In genomic region chr2:41728757-41729338, GRCh38 we compare ENCODE assay signal across 26 cellular contexts.
DNase-seq lines count a peak whose midpoint lies in the region; ATAC-seq and TF ChIP-seq lines count a peak whose summit lies in the region.
"Had no signal": no experiment of that assay in that cellular context is flagged by ENCODE, and none has a peak within 500 bp of the region (broad histone marks: within the 10 kb centered on the region; RNA-seq: fewer than 3 reads in every experiment).

No MANE protein-coding gene starts in this region.

- H3K27ac ChIP-seq in neural progenitor cell, result no peak overlapping the region
- no peak overlapping the region for H3K27ac ChIP-seq in endodermal cell (ENCODE audit: low read depth, low read length)
- H3K27ac ChIP-seq: 22Rv1, BLaER1, SJSA1 had no signal

- no peaks in the 10 kb centered on the region for H3K9me3 Mint-ChIP-seq in neural progenitor cell
- no peaks in the 10 kb centered on the region for H3K9me3 Mint-ChIP-seq in endodermal cell
- no peaks in the 10 kb centered on the region for H3K9me3 Mint-ChIP-seq in activated T-cell treated with anti-CD3 and anti-CD28 coated beads, Interleukin-2, amount 50 U/mL, for 4 hours
- H3K9me3 Mint-ChIP-seq: CD4-positive, alpha-beta T cell; GM23338 had no signal

- no peaks in the 10 kb centered on the region for H3K79me2 ChIP-seq in neural progenitor cell (ENCODE audit: low read depth)

- ATAC-seq in activated T-cell treated with anti-CD3 and anti-CD28 coated beads, Interleukin-2, amount 50 U/mL, for 4 hours, result no peak
- ATAC-seq: HCT116, Right ventricle myocardium inferior had no signal

- H3K9ac ChIP-seq in neural progenitor cell (no peak overlapping the region), endodermal cell (ENCODE audit: extremely low read depth, low read length, poor library complexity, severe bottlenecking) (no peak overlapping the region)
- H3K9ac ChIP-seq: BLaER1 had no signal

- H3K36me3 Mint-ChIP-seq in neural progenitor cell (no peaks in the 10 kb centered on the region), endodermal cell (ENCODE audit: low read depth) (no peaks in the 10 kb centered on the region)
- no peaks in the 10 kb centered on the region for H3K36me3 Mint-ChIP-seq in activated T-cell treated with anti-CD3 and anti-CD28 coated beads, Interleukin-2, amount 50 U/mL, for 4 hours (ENCODE audit: insufficient read depth)

- H4K20me1 ChIP-seq in neural progenitor cell (ENCODE audit: low read depth), result no peaks in the 10 kb centered on the region
- H4K20me1 ChIP-seq: BLaER1 had no signal

- H3K9me3 ChIP-seq in neural progenitor cell (ENCODE audit: low read depth), result no peaks in the 10 kb centered on the region
- H3K9me3 ChIP-seq in endodermal cell (ENCODE audit: control insufficient read depth, low read length), result no peaks in the 10 kb centered on the region
- H3K9me3 ChIP-seq: BLaER1, SJSA1 had no signal

- TF ChIP-seq CTCF in fibroblast of mammary gland (conservative IDR thresholded peaks at IDR 0.05; ENCODE audit: control insufficient read depth, insufficient read depth, low read depth, low read length) (no peak), neural progenitor cell (IDR thresholded peaks at IDR 0.05) (no peak), endodermal cell (conservative IDR thresholded peaks at IDR 0.05) (no peak)

- DNase-seq in DMS153 (lab: John Stamatoyannopoulos, UW), result peak; percentile 20
- no peak for DNase-seq in DMS153 treated with DMSO at 0.1 percent for 48 hours (lab: John Stamatoyannopoulos, UW; ENCODE audit: unreplicated experiment)
- peak; percentile 14 for DNase-seq in NCI-H2029 treated with DMSO at 0.1 percent for 48 hours (lab: John Stamatoyannopoulos, UW)
- peak; percentile 24 for DNase-seq in fibroblast of mammary gland (ENCODE audit: low read depth)
- DNase-seq in neural progenitor cell (ENCODE audit: low spot score), result no peak
- no peak for DNase-seq in endodermal cell
- DNase-seq in activated T-cell treated with anti-CD3 and anti-CD28 coated beads for 4 hours, result no peak
- no peak for DNase-seq in activated T-cell treated with anti-CD3 and anti-CD28 coated beads, Interleukin-2, amount 50 U/mL, for 4 hours
- DNase-seq: ACHN; CD4-positive, alpha-beta T cell; COR-L47; Kasumi-1; MM.1S; NCI-H1092 treated with DMSO at 0.1 percent for 48 hours; NCI-H1436 treated with DMSO at 0.1 percent for 48 hours; NCI-H1930; NCI-H524 treated with DMSO at 0.1 percent for 48 hours; NCI-H82; OCI-M1; T-helper 1 cell had no signal

- H3K27ac Mint-ChIP-seq in neural progenitor cell (peak overlapping the region; percentile 2), endodermal cell (no peak overlapping the region)
- H3K27ac Mint-ChIP-seq: CD4-positive, alpha-beta T cell; GM23338 had no signal

- H3K4me3 Mint-ChIP-seq in neural progenitor cell (no peak overlapping the region), endodermal cell (no peak overlapping the region)
- H3K4me3 Mint-ChIP-seq in activated T-cell treated with anti-CD3 and anti-CD28 coated beads, Interleukin-2, amount 50 U/mL, for 4 hours, result no peak overlapping the region
- H3K4me3 Mint-ChIP-seq: CD4-positive, alpha-beta T cell; GM23338 had no signal

- H3K36me3 ChIP-seq in neural progenitor cell (no peaks in the 10 kb centered on the region), endodermal cell (ENCODE audit: control insufficient read depth, insufficient read depth, low read length) (no peaks in the 10 kb centered on the region)
- H3K36me3 ChIP-seq: BLaER1, SJSA1 had no signal

- H3K4me2 ChIP-seq in neural progenitor cell, result no peak overlapping the region
- H3K4me2 ChIP-seq: BLaER1, GM23338 had no signal

- no peaks in the 10 kb centered on the region for H3F3A ChIP-seq in neural progenitor cell (ENCODE audit: low read depth)

- H3K27me3 ChIP-seq in neural progenitor cell (no peaks in the 10 kb centered on the region), endodermal cell (ENCODE audit: control insufficient read depth, insufficient read depth, low read length, poor library complexity, severe bottlenecking) (no peaks in the 10 kb centered on the region)
- H3K27me3 ChIP-seq: BLaER1 had no signal

- H3K27me3 Mint-ChIP-seq in neural progenitor cell (ENCODE audit: insufficient read depth, low read depth), result peaks cover 2% of the 10 kb centered on the region
- H3K27me3 Mint-ChIP-seq in endodermal cell (ENCODE audit: insufficient read depth), result no peaks in the 10 kb centered on the region
- H3K27me3 Mint-ChIP-seq in activated T-cell treated with anti-CD3 and anti-CD28 coated beads, Interleukin-2, amount 50 U/mL, for 4 hours (ENCODE audit: low read depth), result peaks cover 6% of the 10 kb centered on the region

- H3K4me3 ChIP-seq in fibroblast of mammary gland (ENCODE audit: control insufficient read depth, low read depth, low read length) (no peak overlapping the region), neural progenitor cell (no peak overlapping the region), endodermal cell (ENCODE audit: low read length) (no peak overlapping the region)
- H3K4me3 ChIP-seq: BLaER1, GM23338, SJSA1 had no signal

- peaks cover 10% of the 10 kb centered on the region for H3K4me1 ChIP-seq in neural progenitor cell
- peaks cover 46% of the 10 kb centered on the region for H3K4me1 ChIP-seq in endodermal cell (ENCODE audit: control insufficient read depth, insufficient read depth, low read length)
- H3K4me1 ChIP-seq: BLaER1, SJSA1 had no signal

- H3K4me1 Mint-ChIP-seq in neural progenitor cell (peaks cover 13% of the 10 kb centered on the region), endodermal cell (peaks cover 69% of the 10 kb centered on the region)
- no peaks in the 10 kb centered on the region for H3K4me1 Mint-ChIP-seq in activated T-cell treated with anti-CD3 and anti-CD28 coated beads, Interleukin-2, amount 50 U/mL, for 4 hours (ENCODE audit: low read depth)

- 82 to 96% methylated on average over 3 to 5 of the region's 5 CpGs for WGBS in endodermal cell (ENCODE audit: insufficient coverage in 1 of 2, insufficient read length in 1 of 2), 2 experiments

- H2AFZ ChIP-seq in neural progenitor cell (replicated peaks), result no peak overlapping the region
- H2AFZ ChIP-seq: GM23338 had no signal

Comparison
In these comparisons a context has a peak if more than half of its experiments do, and no peak if none do; other contexts are left out.
1. DNase-seq: peak in DMS153 (single experiment), NCI-H2029 treated with DMSO at 0.1 percent for 48 hours (single experiment) and fibroblast of mammary gland (single experiment); none in DMS153 treated with DMSO at 0.1 percent for 48 hours (single experiment), neural progenitor cell (single experiment), endodermal cell (single experiment), activated T-cell treated with anti-CD3 and anti-CD28 coated beads for 4 hours (single experiment) and activated T-cell treated with anti-CD3 and anti-CD28 coated beads, Interleukin-2, amount 50 U/mL, for 4 hours (single experiment).